Comparison of ENCODE assay signal across 10 cellular contexts in the genomic region with DNA sequence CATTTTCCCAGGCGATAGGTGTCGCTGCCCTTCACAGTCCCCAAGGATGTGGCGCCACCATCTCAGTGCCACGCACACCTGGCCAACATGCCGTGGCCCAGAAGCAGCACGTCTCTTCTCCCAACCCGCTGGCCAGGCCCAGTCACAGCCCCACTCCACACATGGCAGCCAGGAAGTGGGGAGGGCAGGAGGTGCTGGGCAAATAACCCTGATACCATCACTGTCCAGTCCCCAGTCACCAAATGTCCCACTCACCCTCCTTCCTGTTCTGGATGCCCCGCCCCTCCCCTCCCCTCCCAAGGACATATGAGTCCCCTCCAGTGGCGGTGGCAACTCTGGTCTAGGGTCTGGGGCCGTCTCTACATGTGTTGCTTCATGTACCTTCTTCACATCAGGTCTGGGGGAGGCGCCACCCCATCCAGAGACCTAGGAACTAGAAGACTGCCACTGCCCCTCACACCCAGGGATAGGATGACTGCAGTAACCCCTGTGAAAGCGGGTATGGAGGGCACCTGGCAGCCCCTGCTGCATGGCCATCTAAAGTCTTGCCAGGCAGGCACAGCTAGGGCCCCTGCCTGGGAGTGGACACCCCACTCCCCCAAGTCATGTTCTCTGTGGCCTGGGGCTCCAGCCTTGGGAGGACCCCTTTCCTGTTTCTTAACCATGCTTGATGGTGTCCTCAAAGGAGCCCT. TPM values are rescaled to one million over a fixed set of nuclear protein-coding genes. Genes with fewer than 3 reads are reported as not detected.
A peak's percentile ranks its signal among the peaks of the same experiment; 100 is the strongest.
DNase-seq lines count a peak whose midpoint lies in the region; ATAC-seq and TF ChIP-seq lines count a peak whose summit lies in the region.
"Had no signal": no experiment of that assay in that cellular context is flagged by ENCODE, and none has a peak within 500 bp of the region (broad histone marks: within the 10 kb centered on the region; RNA-seq: fewer than 3 reads in every experiment).

No MANE protein-coding gene starts in this region.

- H4K8ac ChIP-seq in IMR-90 (ENCODE audit: low read depth in 2 of 2, low read length in 2 of 2) = no peak overlapping the region
- no peak overlapping the region for H4K8ac ChIP-seq in mesenchymal stem cell (ENCODE audit: low read length)

- peaks cover 34% of the 10 kb centered on the region for H3K4me1 ChIP-seq in ACC112 (ENCODE audit: control insufficient read depth, insufficient read depth, low read length, unreplicated experiment)
- H3K4me1 ChIP-seq in IMR-90 (ENCODE audit: control insufficient read depth, insufficient read depth, low read length) = peaks cover 10% of the 10 kb centered on the region; the same call in 1 of the 2 replicates
- H3K4me1 ChIP-seq in adrenal gland (replicated peaks in 1 of 2) = peaks cover 29 to 31% of the 10 kb centered on the region in 2 donors
- H3K4me1 ChIP-seq in mesenchymal stem cell (ENCODE audit: control insufficient read depth, insufficient read depth, low read depth, low read length) = peaks cover 24% of the 10 kb centered on the region

- H3K23ac ChIP-seq in IMR-90 (ENCODE audit: low read depth, low read length) (no peak overlapping the region), mesenchymal stem cell (ENCODE audit: low read length in 2 of 2) (no peak overlapping the region)

- no peak overlapping the region for H3K18ac ChIP-seq in IMR-90 (ENCODE audit: low read depth, low read length)
- peak overlapping the region in 1 of 2 experiments; percentile 25 for H3K18ac ChIP-seq in mesenchymal stem cell (ENCODE audit: low read depth in 1 of 2, low read length in 2 of 2)

- H3K27me3 ChIP-seq in ACC112 (ENCODE audit: insufficient read depth, low read length) (no peaks in the 10 kb centered on the region), IMR-90 (ENCODE audit: control insufficient read depth, insufficient read depth, low read length) (no peaks in the 10 kb centered on the region), adrenal gland (no peaks in the 10 kb centered on the region), mesenchymal stem cell (ENCODE audit: control insufficient read depth in 1 of 2, insufficient read depth in 1 of 2, low read length in 2 of 2) (no peaks in the 10 kb centered on the region)

- no TSS peak for BruUV-seq in IMR-90 (replicated peaks; lab: Mats Ljungman, UMichigan)

- no peak overlapping the region for H3K56ac ChIP-seq in IMR-90 (ENCODE audit: extremely low read depth, insufficient read depth, low read length)

- H3K9me3 ChIP-seq in IMR-90 (ENCODE audit: control insufficient read depth, insufficient read depth, low read length) = peaks cover 2% of the 10 kb centered on the region; the same call in 1 of the 2 replicates
- H3K9me3 ChIP-seq in adrenal gland (replicated peaks in 1 of 3) = no peaks in the 10 kb centered on the region
- no peaks in the 10 kb centered on the region for H3K9me3 ChIP-seq in mesenchymal stem cell (ENCODE audit: control insufficient read depth, low read length)

- H3K4ac ChIP-seq in IMR-90 (ENCODE audit: low read depth, low read length) = no peak overlapping the region
- H3K4ac ChIP-seq in mesenchymal stem cell (ENCODE audit: low read depth in 1 of 2, low read length in 2 of 2) = no peak overlapping the region

- H3K79me1 ChIP-seq in IMR-90 (ENCODE audit: low read depth in 1 of 2, low read length in 2 of 2) (peaks cover 14 to 58% of the 10 kb centered on the region in 2 experiments; a peak in 3 of 4 replicates), mesenchymal stem cell (replicated peaks; ENCODE audit: low read length, poor library complexity, severe bottlenecking) (peaks cover 48% of the 10 kb centered on the region)

- H2AFZ ChIP-seq in ACC112 (ENCODE audit: low read length, unreplicated experiment) (no peak overlapping the region), IMR-90 (replicated peaks; ENCODE audit: low read length, poor library complexity) (no peak overlapping the region), mesenchymal stem cell (ENCODE audit: low read depth, low read length) (no peak overlapping the region)

- H3K27ac ChIP-seq in ACC112 (ENCODE audit: low read depth, low read length) (peak overlapping the region; percentile 67; the same call in 1 of the 2 replicates), IMR-90 (ENCODE audit: insufficient read depth, low read length) (0 out of 2 replicates have a peak overlapping the region, but pooled peaks have one; percentile 15), adrenal gland (peak overlapping the region in 4 of 5 donors; percentile 86 to 96 (median 89)), mesenchymal stem cell (ENCODE audit: low read length, poor library complexity, severe bottlenecking) (no peak overlapping the region)

- H2BK20ac ChIP-seq in IMR-90 (ENCODE audit: low read depth, low read length) = no peak overlapping the region

- H3K4me2 ChIP-seq in IMR-90 (ENCODE audit: low read depth, low read length) (no peak overlapping the region), mesenchymal stem cell (ENCODE audit: low read length, poor library complexity, severe bottlenecking) (no peak overlapping the region)

- H4K91ac ChIP-seq in IMR-90 (ENCODE audit: insufficient read depth, low read depth, low read length) (no peak overlapping the region), mesenchymal stem cell (ENCODE audit: low read length) (no peak overlapping the region)

- intact Hi-C loops in IMR-90 (cut with micrococcal nuclease) = no loop called here
- intact Hi-C loops in adrenal gland (cut with DNase I) = no loop called here

- ATAC-seq in IMR-90 (ENCODE audit: low read depth) = no peak
- no peak for ATAC-seq in HG03520 (IDR thresholded peaks at IDR 0.05; ENCODE audit: unreplicated experiment)
- no peak for ATAC-seq in GM21717 (IDR thresholded peaks at IDR 0.05; ENCODE audit: unreplicated experiment)
- ATAC-seq in GM21529 (IDR thresholded peaks at IDR 0.05; ENCODE audit: unreplicated experiment) = no peak

- H3K4me3 ChIP-seq in ACC112 (ENCODE audit: low read depth, low read length) = no peak overlapping the region
- no peak overlapping the region for H3K4me3 ChIP-seq in IMR-90 (ENCODE audit: insufficient read depth, low read depth, low read length)
- no peak overlapping the region for H3K4me3 ChIP-seq in adrenal gland
- H3K4me3 ChIP-seq in mesenchymal stem cell (ENCODE audit: insufficient read depth in 1 of 2, low read depth in 1 of 2, low read length in 2 of 2) = no peak overlapping the region

- no peak overlapping the region for H2BK12ac ChIP-seq in mesenchymal stem cell (ENCODE audit: low read length in 2 of 2)

- H3K9ac ChIP-seq in IMR-90 (ENCODE audit: low read depth, low read length) = no peak overlapping the region
- peak overlapping the region; percentile 65 for H3K9ac ChIP-seq in mesenchymal stem cell (ENCODE audit: low read length)

- H2AK9ac ChIP-seq in IMR-90 (replicated peaks; ENCODE audit: low read depth, low read length, poor library complexity) = peak overlapping the region; percentile 33

- WGBS in IMR-90 (ENCODE audit: extremely low coverage in 2 of 2, insufficient read length in 1 of 2), 2 experiments = 92% methylated on average over 5 of the region's 12 CpGs; no CpG with 5 or more reads in 1 of the 2 experiments
- WGBS in adrenal gland, 4 donors = 81 to 91% (median 83%) methylated on average over 10 to 12 of the region's 12 CpGs
- 96% methylated on average over 12 of the region's 12 CpGs for WGBS in mesenchymal stem cell

- no peak overlapping the region for H2AK5ac ChIP-seq in IMR-90 (ENCODE audit: low read depth, low read length)
- H2AK5ac ChIP-seq in mesenchymal stem cell (ENCODE audit: low read length, severe bottlenecking) = no peak overlapping the region

- peaks cover 36% of the 10 kb centered on the region for H4K20me1 ChIP-seq in IMR-90 (ENCODE audit: insufficient read depth, low read length)

- no peak overlapping the region for H4K5ac ChIP-seq in IMR-90 (ENCODE audit: low read depth, low read length)

- no peak for DNase-seq in IMR-90
- DNase-seq in adrenal gland = peak in 1 of 7 donors; percentile 39
- no peak for DNase-seq in mesenchymal stem cell
- no peak for DNase-seq in NCI-H524 (lab: John Stamatoyannopoulos, UW)
- DNase-seq: naive B cell had no signal

- peaks cover 15% of the 10 kb centered on the region for H3K9me1 ChIP-seq in IMR-90 (ENCODE audit: insufficient read depth, low read length)

- H2BK120ac ChIP-seq in IMR-90 (ENCODE audit: low read depth, low read length) (no peak overlapping the region), mesenchymal stem cell (ENCODE audit: low read depth, low read length) (no peak overlapping the region)

- no peak for TF ChIP-seq POLR2A in IMR-90 (IDR thresholded peaks at IDR 0.05; ENCODE audit: low read depth, low read length)
- TF ChIP-seq POLR2A in adrenal gland (IDR thresholded peaks at IDR 0.05) = no peak

- H3K14ac ChIP-seq in IMR-90 (replicated peaks; ENCODE audit: low read depth, low read length) = no peak overlapping the region
- peak overlapping the region in 1 of 2 experiments; percentile 61 for H3K14ac ChIP-seq in mesenchymal stem cell (ENCODE audit: low read length in 2 of 2)

- TF ChIP-seq CTCF in IMR-90 (conservative IDR thresholded peaks at IDR 0.05; ENCODE audit: low read depth, low read length) (no peak), adrenal gland (IDR thresholded peaks at IDR 0.05) (no peak)

- TF ChIP-seq RAD21 in IMR-90 (IDR thresholded peaks at IDR 0.05; ENCODE audit: low read length) = no peak

- CTCF ChIA-PET in IMR-90 (lab: Yijun Ruan, JAX) = no interaction called here

- H3K79me2 ChIP-seq in ACC112 (ENCODE audit: control insufficient read depth, insufficient read depth, low read length, unreplicated experiment) = peaks cover 23% of the 10 kb centered on the region

- POLR2A ChIA-PET in IMR-90 (lab: Charles Lee; ENCODE audit: unreplicated experiment) = no interaction called here

- in situ Hi-C loops in IMR-90 (cut with MboI; ENCODE audit: low sequenced_read_pairs) = no loop called here

- H2BK15ac ChIP-seq in IMR-90 (ENCODE audit: low read depth, low read length) = no peak overlapping the region
- H2BK15ac ChIP-seq in mesenchymal stem cell (ENCODE audit: low read depth, poor library complexity, severe bottlenecking) = no peak overlapping the region

- dilution Hi-C loops in IMR-90 (cut with HindIII; ENCODE audit: low sequenced_read_pairs, unreplicated experiment) = no loop called here

- 0 out of 2 replicates have a peak, but pooled peaks cover 6% of the 10 kb centered on the region for H3K36me3 ChIP-seq in ACC112 (ENCODE audit: insufficient read depth, low read length)
- peaks cover 31% of the 10 kb centered on the region for H3K36me3 ChIP-seq in IMR-90 (ENCODE audit: control insufficient read depth, insufficient read depth, low read length)
- peaks cover 0 to 39% of the 10 kb centered on the region in 2 donors for H3K36me3 ChIP-seq in adrenal gland (replicated peaks in 1 of 2)
- peaks cover 54 to 55% of the 10 kb centered on the region in 2 experiments for H3K36me3 ChIP-seq in mesenchymal stem cell (ENCODE audit: control insufficient read depth in 1 of 2, insufficient read depth in 2 of 2, low read depth in 1 of 2, low read length in 2 of 2)

- H2BK5ac ChIP-seq in IMR-90 (ENCODE audit: low read depth, low read length, poor library complexity, severe bottlenecking) = no peak overlapping the region
- H2BK5ac ChIP-seq in mesenchymal stem cell (ENCODE audit: low read depth, low read length, poor library complexity, severe bottlenecking) = no peak overlapping the region

RNA-seq across cellular contexts. Expression of gene CAPN10, which starts 7.3 kb away (rescaled TPM):
- 5.6 and 6.3 TPM in 2 replicates for total RNA-seq in IMR-90 (2012; rRNA removed)
- polyA plus RNA-seq in IMR-90 (2012; rRNA removed) = 20.9 and 27.4 TPM in 2 replicates
- 11.6 and 19.3 TPM in 2 replicates for polyA plus RNA-seq in IMR-90 (2012; cell fraction: cytosol; rRNA removed)
- 72.5 and 181 TPM in 2 replicates for polyA plus RNA-seq in IMR-90 (2012; cell fraction: nucleus; rRNA removed; ENCODE audit: low replicate concordance)
- 10 to 100 TPM; 17.3 to 41.8 (median 24.6) TPM for total RNA-seq in adrenal gland
- polyA plus RNA-seq in adrenal gland = 100 to 1,000 TPM in 2 of 3 donors, 1 to 10 TPM in 1; 4.7 to 158 (median 102) TPM
- 8.9 TPM for polyA plus RNA-seq in mesenchymal stem cell (2013, experiment 1 of 2)
- 8.8 TPM for polyA plus RNA-seq in mesenchymal stem cell (2013, experiment 2 of 2)

RNA-seq across cellular contexts. Expression of gene RNPEPL1, which starts 10.9 kb away (rescaled TPM):
- total RNA-seq in IMR-90 (2012; rRNA removed) = 3.8 and 3.9 TPM in 2 replicates
- 15.9 and 18.7 TPM in 2 replicates for polyA plus RNA-seq in IMR-90 (2012; rRNA removed)
- polyA plus RNA-seq in IMR-90 (2012; cell fraction: cytosol; rRNA removed) = 10.5 and 25.6 TPM in 2 replicates
- 31.4 and 92.4 TPM in 2 replicates for polyA plus RNA-seq in IMR-90 (2012; cell fraction: nucleus; rRNA removed; ENCODE audit: low replicate concordance)
- 10 to 100 TPM; 37.0 to 93.3 (median 59.5) TPM for total RNA-seq in adrenal gland
- polyA plus RNA-seq in adrenal gland = 100 to 1,000 TPM in 2 of 3 donors, 1 to 10 TPM in 1; 5.1 to 259 (median 110) TPM
- polyA plus RNA-seq in mesenchymal stem cell (2013, experiment 1 of 2) = 42.6 TPM
- 43.8 TPM for polyA plus RNA-seq in mesenchymal stem cell (2013, experiment 2 of 2)

RNA-seq across cellular contexts. Expression of gene DUSP28, which starts 19.1 kb away (rescaled TPM):
- total RNA-seq in IMR-90 (2012; rRNA removed) = 1.1 and 2.5 TPM in 2 replicates
- polyA plus RNA-seq in IMR-90 (2012; rRNA removed) = 3.3 TPM in 2 replicates
- 3.0 and 3.2 TPM in 2 replicates for polyA plus RNA-seq in IMR-90 (2012; cell fraction: cytosol; rRNA removed)
- 2.6 and 5.3 TPM in 2 replicates for polyA plus RNA-seq in IMR-90 (2012; cell fraction: nucleus; rRNA removed; ENCODE audit: low replicate concordance)
- 10 to 100 TPM in 3 of 8 donors, 1 to 10 TPM in 5; 4.9 to 22.2 (median 8.3) TPM for total RNA-seq in adrenal gland
- 10 to 100 TPM in 1 of 3 donors, 1 to 10 TPM in 2; 7.2 to 14.5 (median 8.8) TPM for polyA plus RNA-seq in adrenal gland
- polyA plus RNA-seq in mesenchymal stem cell (2013, experiment 1 of 2) = 3.5 TPM
- polyA plus RNA-seq in mesenchymal stem cell (2013, experiment 2 of 2) = 4.1 TPM

RNA-seq across cellular contexts. Expression of gene ANKMY1, which starts 21.4 kb away (rescaled TPM):
- total RNA-seq in IMR-90 (2012; rRNA removed) (2.9 and 3.3 TPM in 2 replicates), adrenal gland (10 to 100 TPM in 5 of 8 donors, 1 to 10 TPM in 3; 7.2 to 20.3 (median 13.0) TPM)
- polyA plus RNA-seq in IMR-90 (2012; rRNA removed) (4.1 and 5.5 TPM in 2 replicates), adrenal gland (10 to 100 TPM in 2 of 3 donors, 1 to 10 TPM in 1; 8.1 to 31.7 (median 10.0) TPM)
- polyA plus RNA-seq in IMR-90 (2012; cell fraction: cytosol; rRNA removed) = 2.3 and 2.6 TPM in 2 replicates
- polyA plus RNA-seq in IMR-90 (2012; cell fraction: nucleus; rRNA removed; ENCODE audit: low replicate concordance) = 16.4 and 17.5 TPM in 2 replicates
- polyA plus RNA-seq in mesenchymal stem cell (2013, experiment 1 of 2) = 3.6 TPM
- polyA plus RNA-seq in mesenchymal stem cell (2013, experiment 2 of 2) = 2.7 TPM

RNA-seq across cellular contexts. Expression of gene GPR35, which starts 46.1 kb away (rescaled TPM):
- 0.28 TPM in 1 of 2 replicates, not detected in the other for total RNA-seq in IMR-90 (2012; rRNA removed)
- 0.31 and 0.42 TPM in 2 replicates for polyA plus RNA-seq in IMR-90 (2012; rRNA removed)
- 0.08 and 0.20 TPM in 2 replicates for polyA plus RNA-seq in IMR-90 (2012; cell fraction: cytosol; rRNA removed)
- 1.8 and 5.2 TPM in 2 replicates for polyA plus RNA-seq in IMR-90 (2012; cell fraction: nucleus; rRNA removed; ENCODE audit: low replicate concordance)
- total RNA-seq in adrenal gland = 1 to 10 TPM in 3 of 8 donors, under 1 TPM in 4, not detected in 1; 0.32 to 1.3 (median 0.96) TPM
- polyA plus RNA-seq in adrenal gland = 1 to 10 TPM in 2 of 3 donors, under 1 TPM in 1; 0.07 to 5.7 (median 3.5) TPM
- polyA plus RNA-seq in mesenchymal stem cell (2013, experiment 1 of 2) = 0.15 TPM
- 0.21 TPM for polyA plus RNA-seq in mesenchymal stem cell (2013, experiment 2 of 2)
- total RNA-seq: SK-MEL-5 had no signal
